In genomic region chr6:157607317-157608109, GRCh38 we compare ENCODE assay signal across 13 cellular contexts.
DNase-seq lines count a peak whose midpoint lies in the region; ATAC-seq and TF ChIP-seq lines count a peak whose summit lies in the region.
"Had no signal": no experiment of that assay in that cellular context is flagged by ENCODE, and none has a peak within 500 bp of the region (broad histone marks: within the 10 kb centered on the region; RNA-seq: fewer than 3 reads in every experiment).

No MANE protein-coding gene starts in this region.

- ATAC-seq in GM19467 (IDR thresholded peaks at IDR 0.05; ENCODE audit: unreplicated experiment) (peak; percentile 68), HG03432 (IDR thresholded peaks at IDR 0.05; ENCODE audit: unreplicated experiment) (peak; percentile 59), GM19455 (IDR thresholded peaks at IDR 0.05; ENCODE audit: unreplicated experiment) (no peak)
- ATAC-seq: Panc1 had no signal

- H3K27me3 ChIP-seq in BLaER1 = no peaks in the 10 kb centered on the region

- no peaks in the 10 kb centered on the region for H4K20me1 ChIP-seq in BLaER1

- no peak for TF ChIP-seq CTCF in choroid plexus epithelial cell (conservative IDR thresholded peaks at IDR 0.05; ENCODE audit: low read depth, low read length)

- peak overlapping the region; percentile 57 for H3K4me2 ChIP-seq in BLaER1

- H3K4me3 ChIP-seq in BLaER1 (no peak overlapping the region), choroid plexus epithelial cell (ENCODE audit: low read depth, low read length) (no peak overlapping the region)
- H3K4me3 ChIP-seq: thoracic aorta had no signal

- H3K4me1 ChIP-seq in BLaER1 = peaks cover 35% of the 10 kb centered on the region

- DNase-seq in choroid plexus epithelial cell (ENCODE audit: low read depth) = peak; percentile 39
- DNase-seq in activated CD4-positive, CD25-positive, alpha-beta regulatory T cell (lab: John Stamatoyannopoulos, UW) = no peak
- DNase-seq in NCI-H1930 (lab: John Stamatoyannopoulos, UW) = no peak
- DNase-seq in NCI-H2196 (lab: John Stamatoyannopoulos, UW; ENCODE audit: unreplicated experiment) = no peak
- DNase-seq: central memory CD4-positive, alpha-beta T cell; NCI-H1694 had no signal

- H3K9me3 ChIP-seq in BLaER1 = no peaks in the 10 kb centered on the region
- H3K9me3 ChIP-seq: thoracic aorta had no signal

- H3K36me3 ChIP-seq in BLaER1 = no peaks in the 10 kb centered on the region
- H3K36me3 ChIP-seq: thoracic aorta had no signal

- H3K27ac ChIP-seq in BLaER1 = peak overlapping the region; percentile 25; the same call in 1 of the 2 replicates
- H3K27ac ChIP-seq: thoracic aorta, VCaP had no signal

- no peak overlapping the region for H3K9ac ChIP-seq in BLaER1
